Comparison of ENCODE assay signal across 32 cellular contexts in genomic region chr4:122533841-122534240, GRCh38.
"Had no signal": no experiment of that assay in that cellular context is flagged by ENCODE, and none has a peak within 500 bp of the region (broad histone marks: within the 10 kb centered on the region; RNA-seq: fewer than 3 reads in every experiment).

No MANE protein-coding gene starts in this region.

- H3K27me3 ChIP-seq: breast epithelium, esophagus muscularis mucosa, neural progenitor cell, right atrium auricular region, suprapubic skin, tibial artery, upper lobe of right lung had no signal

- H3K36me3 Mint-ChIP-seq: natural killer cell; neural progenitor cell; stimulated activated memory B cell treated with anti-CD40 and anti-IgM and Interleukin-4, amounts not matched to agents 10 μg/mL and 1 μg/mL and 100 μg/mL, for 72 hours had no signal

- H3K4me1 ChIP-seq: breast epithelium, esophagus muscularis mucosa, foreskin keratinocyte, left ventricle myocardium inferior, neural progenitor cell, parathyroid adenoma, psoas muscle, right atrium auricular region, suprapubic skin, tibial artery, upper lobe of right lung had no signal

- H3K9me3 ChIP-seq: breast epithelium, esophagus muscularis mucosa, left ventricle myocardium inferior, psoas muscle, right atrium auricular region, tibial artery, upper lobe of right lung had no signal

- H3K4me2 ChIP-seq: neural progenitor cell, smooth muscle cell had no signal

- H3K36me3 ChIP-seq: breast epithelium, esophagus muscularis mucosa, left ventricle myocardium inferior, neural progenitor cell, right atrium auricular region, suprapubic skin, tibial artery, upper lobe of right lung had no signal

- H2AFZ ChIP-seq: neural progenitor cell, parathyroid adenoma had no signal

- H3K4me1 Mint-ChIP-seq: endodermal cell; natural killer cell; neural progenitor cell; stimulated activated memory B cell treated with anti-CD40 and anti-IgM and Interleukin-4, amounts not matched to agents 10 μg/mL and 1 μg/mL and 100 μg/mL, for 72 hours had no signal

- H3K4me3 Mint-ChIP-seq: activated naive CD8-positive, alpha-beta T cell treated with anti-CD3 and anti-CD28 coated beads, Interleukin-2, amount 50 U/mL, for 24 hours; activated T-cell treated with anti-CD3 and anti-CD28 coated beads, Interleukin-2, amount 50 U/mL, for 72 hours; dendritic cell treated with granulocyte-macrophage colony-stimulating factor and Interleukin-4, amounts not matched to agents 40 ng/mL and 50 ng/mL, for 4 days; endodermal cell; natural killer cell; neural progenitor cell; stimulated activated memory B cell treated with anti-CD40 and anti-IgM and Interleukin-4, amounts not matched to agents 10 μg/mL and 1 μg/mL and 100 μg/mL, for 72 hours; T-helper 2 cell treated with Interferon-gamma antibody and Interleukin-4, amounts not matched to agents 5 μg/mL and 100 μg/mL, for 36 hours had no signal

- ATAC-seq: activated naive CD8-positive, alpha-beta T cell treated with anti-CD3 and anti-CD28 coated beads, Interleukin-2, amount 50 U/mL, for 24 hours; activated T-cell treated with anti-CD3 and anti-CD28 coated beads, Interleukin-2, amount 50 U/mL, for 72 hours; foreskin keratinocyte; natural killer cell; psoas muscle; stimulated activated memory B cell treated with anti-CD40 and anti-IgM and Interleukin-4, amounts not matched to agents 10 μg/mL and 1 μg/mL and 100 μg/mL, for 72 hours; upper lobe of right lung had no signal

- H3K27me3 Mint-ChIP-seq: activated naive CD8-positive, alpha-beta T cell treated with anti-CD3 and anti-CD28 coated beads, Interleukin-2, amount 50 U/mL, for 24 hours; dendritic cell treated with granulocyte-macrophage colony-stimulating factor and Interleukin-4, amounts not matched to agents 40 ng/mL and 50 ng/mL, for 4 days; stimulated activated memory B cell treated with anti-CD40 and anti-IgM and Interleukin-4, amounts not matched to agents 10 μg/mL and 1 μg/mL and 100 μg/mL, for 72 hours had no signal

- H3K27ac ChIP-seq: breast epithelium, esophagus muscularis mucosa, foreskin keratinocyte, left ventricle myocardium inferior, neural progenitor cell, parathyroid adenoma, psoas muscle, right atrium auricular region, suprapubic skin, tibial artery, upper lobe of right lung had no signal

- DNase-seq: activated CD4-positive, alpha-beta T cell treated with anti-CD3 and anti-CD28 coated beads for 48 hours; activated effector memory CD4-positive, alpha-beta T cell treated with Interleukin-2 at 50 U/mL for 16 hours; activated naive CD4-positive, alpha-beta T cell treated with Interleukin-2 at 50 U/mL for 16 hours; activated naive CD8-positive, alpha-beta T cell treated with anti-CD3 and anti-CD28 coated beads, Interleukin-2, amount 50 U/mL, for 24 hours; activated T-cell treated with anti-CD3 and anti-CD28 coated beads for 4 hours; activated T-cell treated with anti-CD3 and anti-CD28 coated beads, Interleukin-2, amount 50 U/mL, for 72 hours; amygdala; central memory CD4-positive, alpha-beta T cell; endodermal cell; foreskin keratinocyte; left ventricle myocardium inferior; mesendoderm; natural killer cell; occipital lobe; psoas muscle; stimulated activated CD4-positive, alpha-beta T cell treated with anti-CD3 and anti-CD28 coated beads, Interleukin-1b, Interleukin-23, amount 100 ng/mL, for 48 hours; stimulated activated CD4-positive, alpha-beta T cell treated with anti-CD3 and anti-CD28 coated beads, Interleukin-4, amount 100 ng/mL, for 4 hours; stimulated activated CD8-positive, alpha-beta memory T cell treated with anti-CD3 and anti-CD28 coated beads, Interleukin-4, amount 100 ng/mL, for 48 hours; T-helper 1 cell; tibial artery; upper lobe of right lung had no signal

- H3K4me3 ChIP-seq: breast epithelium, esophagus muscularis mucosa, left ventricle myocardium inferior, lung, neural progenitor cell, psoas muscle, right atrium auricular region, smooth muscle cell, suprapubic skin, tibial artery, upper lobe of right lung had no signal

- H3K9ac ChIP-seq: neural progenitor cell, parathyroid adenoma had no signal

- H3K79me2 ChIP-seq: parathyroid adenoma had no signal

- H3K27ac Mint-ChIP-seq: activated naive CD8-positive, alpha-beta T cell treated with anti-CD3 and anti-CD28 coated beads, Interleukin-2, amount 50 U/mL, for 24 hours; activated T-cell treated with anti-CD3 and anti-CD28 coated beads, Interleukin-2, amount 50 U/mL, for 72 hours; dendritic cell treated with granulocyte-macrophage colony-stimulating factor and Interleukin-4, amounts not matched to agents 40 ng/mL and 50 ng/mL, for 4 days; endodermal cell; natural killer cell; neural progenitor cell; stimulated activated memory B cell treated with anti-CD40 and anti-IgM and Interleukin-4, amounts not matched to agents 10 μg/mL and 1 μg/mL and 100 μg/mL, for 72 hours; T-helper 2 cell treated with Interferon-gamma antibody and Interleukin-4, amounts not matched to agents 5 μg/mL and 100 μg/mL, for 36 hours had no signal

- H3K9me3 Mint-ChIP-seq: endodermal cell; stimulated activated memory B cell treated with anti-CD40 and anti-IgM and Interleukin-4, amounts not matched to agents 10 μg/mL and 1 μg/mL and 100 μg/mL, for 72 hours had no signal
